Comparison of ENCODE assay signal across 21 cellular contexts in genomic region chr19:1281270-1281894, GRCh38. TPM values are rescaled to one million over a fixed set of nuclear protein-coding genes. Genes with fewer than 3 reads are reported as not detected.
DNase-seq lines count a peak whose midpoint lies in the region; ATAC-seq, FAIRE-seq and TF ChIP-seq lines count a peak whose summit lies in the region.
"Had no signal": no experiment of that assay in that cellular context is flagged by ENCODE, and none has a peak within 500 bp of the region (broad histone marks: within the 10 kb centered on the region; RNA-seq: fewer than 3 reads in every experiment).

No MANE protein-coding gene starts in this region.

- no peak for ATAC-seq in activated T-cell treated with anti-CD3 and anti-CD28 coated beads, Interleukin-2, amount 50 U/mL, for 72 hours (replicated peaks in 1 of 2)
- ATAC-seq in GM18520 (IDR thresholded peaks at IDR 0.05; ENCODE audit: unreplicated experiment): no peak
- ATAC-seq: A549, PC-3 had no signal

- peaks cover 3 to 6% of the 10 kb centered on the region in 2 donors for H3K36me3 Mint-ChIP-seq in activated T-cell treated with anti-CD3 and anti-CD28 coated beads, Interleukin-2, amount 50 U/mL, for 72 hours (ENCODE audit: insufficient read depth in 2 of 2)
- peaks cover 20% of the 10 kb centered on the region for H3K36me3 Mint-ChIP-seq in activated T-helper 1 cell treated with anti-CD3 and anti-CD28 coated beads, Interleukin-12 subunit alpha, Interleukin-12 subunit beta, Interleukin-2, Interleukin-4 antibody, amounts not matched to agents 30 ng/mL and 10 ng/mL and 1 ng/mL, durations not matched to agents 14 hours and 24 hours and 36 hours (ENCODE audit: low read depth)

- no peak for FAIRE-seq in kidney (lab: Jason Lieb, UNC)
- FAIRE-seq: A549, GM19239, H1, HTR-8/SVneo had no signal

- peaks cover 0 to 8% of the 10 kb centered on the region in 2 donors for H3K36me3 ChIP-seq in kidney (ENCODE audit: control insufficient read depth in 1 of 2, insufficient read depth in 2 of 2, low read length in 2 of 2)

- no peak for TF ChIP-seq CTCF in kidney (IDR thresholded peaks at IDR 0.05; ENCODE audit: borderline replicate concordance, extremely low read depth, insufficient read depth)

- H3K4me3 ChIP-seq in kidney (ENCODE audit: low read length in 2 of 2): no peak overlapping the region
- H3K4me3 ChIP-seq: A549 had no signal

- H3K9me3 ChIP-seq in kidney (ENCODE audit: control insufficient read depth in 1 of 2, low read length in 2 of 2): no peaks in the 10 kb centered on the region
- H3K9me3 ChIP-seq: A549, BE2C had no signal

- no peak overlapping the region for H3K4me3 Mint-ChIP-seq in activated T-cell treated with anti-CD3 and anti-CD28 coated beads, Interleukin-2, amount 50 U/mL, for 72 hours
- no peak overlapping the region for H3K4me3 Mint-ChIP-seq in activated T-helper 1 cell treated with anti-CD3 and anti-CD28 coated beads, Interleukin-12 subunit alpha, Interleukin-12 subunit beta, Interleukin-2, Interleukin-4 antibody, amounts not matched to agents 30 ng/mL and 10 ng/mL and 1 ng/mL, durations not matched to agents 14 hours and 24 hours and 36 hours

- H3K4me1 ChIP-seq in kidney (ENCODE audit: control insufficient read depth in 1 of 2, insufficient read depth in 1 of 2, low read depth in 1 of 2, low read length in 2 of 2): peaks cover 0 to 5% of the 10 kb centered on the region in 2 donors
- H3K4me1 ChIP-seq: BE2C had no signal

- H3K9ac ChIP-seq in kidney (ENCODE audit: low read length in 2 of 2): no peak overlapping the region

- H3K27me3 Mint-ChIP-seq in activated T-cell treated with anti-CD3 and anti-CD28 coated beads, Interleukin-2, amount 50 U/mL, for 72 hours (ENCODE audit: low read depth): peaks cover 16% of the 10 kb centered on the region
- H3K27me3 Mint-ChIP-seq in activated T-helper 1 cell treated with anti-CD3 and anti-CD28 coated beads, Interleukin-12 subunit alpha, Interleukin-12 subunit beta, Interleukin-2, Interleukin-4 antibody, amounts not matched to agents 30 ng/mL and 10 ng/mL and 1 ng/mL, durations not matched to agents 14 hours and 24 hours and 36 hours (ENCODE audit: insufficient read depth): peaks cover 12% of the 10 kb centered on the region

- no peak overlapping the region for H3K27ac ChIP-seq in kidney (ENCODE audit: low read depth in 2 of 2, low read length in 2 of 2)
- H3K27ac ChIP-seq in substantia nigra (ENCODE audit: low read depth, low read length, poor library complexity, severe bottlenecking): peak overlapping the region; percentile 21
- H3K27ac ChIP-seq: A549 had no signal

- H3K27ac Mint-ChIP-seq in activated T-cell treated with anti-CD3 and anti-CD28 coated beads, Interleukin-2, amount 50 U/mL, for 72 hours: peak overlapping the region; percentile 65
- H3K27ac Mint-ChIP-seq in activated T-helper 1 cell treated with anti-CD3 and anti-CD28 coated beads, Interleukin-12 subunit alpha, Interleukin-12 subunit beta, Interleukin-2, Interleukin-4 antibody, amounts not matched to agents 30 ng/mL and 10 ng/mL and 1 ng/mL, durations not matched to agents 14 hours and 24 hours and 36 hours: peak overlapping the region; percentile 18

- intact Hi-C loops in activated T-helper 1 cell treated with anti-CD3 and anti-CD28 coated beads, Interleukin-12 subunit alpha, Interleukin-12 subunit beta, Interleukin-2, Interleukin-4 antibody, amounts not matched to agents 30 ng/mL and 10 ng/mL and 1 ng/mL, durations not matched to agents 14 hours and 24 hours and 36 hours (cut with micrococcal nuclease): no loop called here
- intact Hi-C loops in kidney (cut with DNase I): no loop called here

- no peak for DNase-seq in activated T-cell treated with anti-CD3 and anti-CD28 coated beads, Interleukin-2, amount 50 U/mL, for 72 hours
- DNase-seq in activated T-cell treated with anti-CD3 and anti-CD28 coated beads, Interleukin-2, amount 50 U/mL, for 1 hour: no peak
- DNase-seq in activated T-helper 1 cell treated with anti-CD3 and anti-CD28 coated beads, Interleukin-12 subunit alpha, Interleukin-12 subunit beta, Interleukin-2, Interleukin-4 antibody, amounts not matched to agents 30 ng/mL and 10 ng/mL and 1 ng/mL, durations not matched to agents 14 hours and 24 hours and 36 hours (ENCODE audit: low spot score): no peak
- DNase-seq in kidney (peak; percentile 55), substantia nigra (lab: John Stamatoyannopoulos, UW) (no peak), NCI-H446 (lab: John Stamatoyannopoulos, UW) (no peak)
- DNase-seq: BE2C, EL, GF-D8, NCI-H1105, NCI-H2081, NCI-H2171 treated with DMSO at 0.1 percent for 48 hours, NCI-H526, PC-3, Right ventricle myocardium superior had no signal

- no peaks in the 10 kb centered on the region for H3K9me3 Mint-ChIP-seq in activated T-cell treated with anti-CD3 and anti-CD28 coated beads, Interleukin-2, amount 50 U/mL, for 72 hours
- no peaks in the 10 kb centered on the region for H3K9me3 Mint-ChIP-seq in activated T-helper 1 cell treated with anti-CD3 and anti-CD28 coated beads, Interleukin-12 subunit alpha, Interleukin-12 subunit beta, Interleukin-2, Interleukin-4 antibody, amounts not matched to agents 30 ng/mL and 10 ng/mL and 1 ng/mL, durations not matched to agents 14 hours and 24 hours and 36 hours

- peaks cover 31% of the 10 kb centered on the region for H3K4me1 Mint-ChIP-seq in activated T-cell treated with anti-CD3 and anti-CD28 coated beads, Interleukin-2, amount 50 U/mL, for 72 hours (ENCODE audit: low read depth)
- H3K4me1 Mint-ChIP-seq in activated T-helper 1 cell treated with anti-CD3 and anti-CD28 coated beads, Interleukin-12 subunit alpha, Interleukin-12 subunit beta, Interleukin-2, Interleukin-4 antibody, amounts not matched to agents 30 ng/mL and 10 ng/mL and 1 ng/mL, durations not matched to agents 14 hours and 24 hours and 36 hours (ENCODE audit: low read depth): peaks cover 6% of the 10 kb centered on the region

RNA-seq across cellular contexts. Expression of gene EFNA2, which starts 4.3 kb away (rescaled TPM):
- not detected for total RNA-seq in activated T-cell treated with anti-CD3 and anti-CD28 coated beads, Interleukin-2, amount 50 U/mL, for 72 hours
- total RNA-seq in activated T-helper 1 cell treated with anti-CD3 and anti-CD28 coated beads, Interleukin-12 subunit alpha, Interleukin-12 subunit beta, Interleukin-2, Interleukin-4 antibody, amounts not matched to agents 30 ng/mL and 10 ng/mL and 1 ng/mL, durations not matched to agents 14 hours and 24 hours and 36 hours: not detected in 2 replicates
- total RNA-seq in kidney: not detected
- not detected for polyA plus RNA-seq in kidney (ENCODE audit: insufficient read depth, low read depth, low replicate concordance)
- total RNA-seq: PC-3, Right ventricle myocardium superior, RPMI7951 had no signal

RNA-seq across cellular contexts. Expression of gene FAM174C, which starts 6.1 kb away (rescaled TPM):
- total RNA-seq in activated T-cell treated with anti-CD3 and anti-CD28 coated beads, Interleukin-2, amount 50 U/mL, for 72 hours: 10 to 100 TPM; 59.8 to 69.1 TPM
- 119 and 128 TPM in 2 replicates for total RNA-seq in activated T-helper 1 cell treated with anti-CD3 and anti-CD28 coated beads, Interleukin-12 subunit alpha, Interleukin-12 subunit beta, Interleukin-2, Interleukin-4 antibody, amounts not matched to agents 30 ng/mL and 10 ng/mL and 1 ng/mL, durations not matched to agents 14 hours and 24 hours and 36 hours
- total RNA-seq in kidney: 35.3 TPM
- 94.7 TPM for polyA plus RNA-seq in kidney (ENCODE audit: insufficient read depth, low read depth, low replicate concordance)

RNA-seq across cellular contexts. Expression of gene CIRBP, which starts 12.2 kb away (rescaled TPM):
- total RNA-seq in activated T-cell treated with anti-CD3 and anti-CD28 coated beads, Interleukin-2, amount 50 U/mL, for 72 hours: 100 to 1,000 TPM; 400 to 456 TPM
- total RNA-seq in activated T-helper 1 cell treated with anti-CD3 and anti-CD28 coated beads, Interleukin-12 subunit alpha, Interleukin-12 subunit beta, Interleukin-2, Interleukin-4 antibody, amounts not matched to agents 30 ng/mL and 10 ng/mL and 1 ng/mL, durations not matched to agents 14 hours and 24 hours and 36 hours: 245 and 256 TPM in 2 replicates
- total RNA-seq in kidney: 533 TPM
- 408 TPM for polyA plus RNA-seq in kidney (ENCODE audit: insufficient read depth, low read depth, low replicate concordance)

RNA-seq across cellular contexts. Expression of gene MIDN, which starts 33.0 kb away (rescaled TPM):
- total RNA-seq in activated T-cell treated with anti-CD3 and anti-CD28 coated beads, Interleukin-2, amount 50 U/mL, for 72 hours: 10 to 100 TPM; 72.3 to 75.4 TPM
- total RNA-seq in activated T-helper 1 cell treated with anti-CD3 and anti-CD28 coated beads, Interleukin-12 subunit alpha, Interleukin-12 subunit beta, Interleukin-2, Interleukin-4 antibody, amounts not matched to agents 30 ng/mL and 10 ng/mL and 1 ng/mL, durations not matched to agents 14 hours and 24 hours and 36 hours: 87.6 and 91.6 TPM in 2 replicates
- 205 TPM for total RNA-seq in kidney
- polyA plus RNA-seq in kidney (ENCODE audit: insufficient read depth, low read depth, low replicate concordance): 21.3 TPM

RNA-seq across cellular contexts. Expression of gene ATP5F1D, which starts 39.8 kb away (rescaled TPM):
- 100 to 1,000 TPM; 169 to 201 TPM for total RNA-seq in activated T-cell treated with anti-CD3 and anti-CD28 coated beads, Interleukin-2, amount 50 U/mL, for 72 hours
- 234 and 239 TPM in 2 replicates for total RNA-seq in activated T-helper 1 cell treated with anti-CD3 and anti-CD28 coated beads, Interleukin-12 subunit alpha, Interleukin-12 subunit beta, Interleukin-2, Interleukin-4 antibody, amounts not matched to agents 30 ng/mL and 10 ng/mL and 1 ng/mL, durations not matched to agents 14 hours and 24 hours and 36 hours
- total RNA-seq in kidney: 183 TPM
- polyA plus RNA-seq in kidney (ENCODE audit: insufficient read depth, low read depth, low replicate concordance): 641 TPM
